Comparison of ENCODE assay signal across 16 cellular contexts in the genomic region with DNA sequence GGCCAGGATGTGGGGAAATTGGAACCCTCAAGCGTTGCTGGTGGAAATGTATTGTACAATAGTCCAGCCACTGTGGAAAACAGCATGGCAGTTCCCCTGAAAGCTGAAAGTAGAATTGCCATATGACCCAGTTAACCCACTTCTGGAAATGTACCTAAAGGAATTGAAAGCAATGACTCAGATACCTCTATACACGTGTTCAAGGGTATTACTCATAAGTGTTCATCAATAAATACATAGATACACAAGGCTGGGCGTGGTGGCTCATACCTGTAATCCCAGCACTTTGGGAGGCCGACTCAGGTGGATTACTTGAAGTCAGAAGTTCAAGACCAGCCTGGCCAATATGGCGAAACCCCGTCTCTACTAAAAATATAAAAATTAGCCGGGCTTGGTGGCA.
"Had no signal": no experiment of that assay in that cellular context is flagged by ENCODE, and none has a peak within 500 bp of the region (broad histone marks: within the 10 kb centered on the region; RNA-seq: fewer than 3 reads in every experiment).

No MANE protein-coding gene starts in this region.

- H3K36me3 Mint-ChIP-seq: activated naive CD4-positive, alpha-beta T cell treated with anti-CD3 and anti-CD28 coated beads, Interleukin-2, amount 50 U/mL, for 24 hours; immature natural killer cell had no signal

- H3K9me3 ChIP-seq: mucosa of descending colon, right lobe of liver, spleen, upper lobe of right lung had no signal

- H3K27ac ChIP-seq: right lobe of liver, spleen, upper lobe of right lung had no signal

- DNase-seq: activated CD8-positive, alpha-beta memory T cell treated with anti-CD3 and anti-CD28 coated beads for 24 hours; cerebellar nuclear complex; effector memory CD8-positive, alpha-beta T cell; glutamatergic neuron; immature natural killer cell; mucosa of descending colon; naive thymus-derived CD8-positive, alpha-beta T cell; right lobe of liver; spleen; stimulated activated CD4-positive, alpha-beta T cell treated with anti-CD3 and anti-CD28 coated beads, Interleukin-2, amount 100 ng/mL, for 24 hours; stimulated activated naive CD4-positive, alpha-beta T cell; upper lobe of right lung had no signal

- H3K4me1 ChIP-seq: right lobe of liver had no signal

- H3K4me3 Mint-ChIP-seq: activated naive CD4-positive, alpha-beta T cell treated with anti-CD3 and anti-CD28 coated beads, Interleukin-2, amount 50 U/mL, for 24 hours; dendritic cell treated with granulocyte-macrophage colony-stimulating factor and Interleukin-4, amounts not matched to agents 40 ng/mL and 50 ng/mL, for 4 days; effector memory CD8-positive, alpha-beta T cell; immature natural killer cell; naive thymus-derived CD8-positive, alpha-beta T cell; T-helper 2 cell treated with Interferon-gamma antibody and Interleukin-4, amounts not matched to agents 5 μg/mL and 100 μg/mL, for 36 hours had no signal

- H3K4me1 Mint-ChIP-seq: activated naive CD4-positive, alpha-beta T cell treated with anti-CD3 and anti-CD28 coated beads, Interleukin-2, amount 50 U/mL, for 24 hours; immature natural killer cell had no signal

- H3K4me3 ChIP-seq: mucosa of descending colon, right lobe of liver, spleen, upper lobe of right lung had no signal

- H3K27ac Mint-ChIP-seq: activated naive CD4-positive, alpha-beta T cell treated with anti-CD3 and anti-CD28 coated beads, Interleukin-2, amount 50 U/mL, for 24 hours; dendritic cell treated with granulocyte-macrophage colony-stimulating factor and Interleukin-4, amounts not matched to agents 40 ng/mL and 50 ng/mL, for 4 days; effector memory CD8-positive, alpha-beta T cell; immature natural killer cell; naive thymus-derived CD8-positive, alpha-beta T cell; T-helper 2 cell treated with Interferon-gamma antibody and Interleukin-4, amounts not matched to agents 5 μg/mL and 100 μg/mL, for 36 hours had no signal

- H3K27me3 ChIP-seq: right lobe of liver had no signal

- ATAC-seq: activated CD4-positive, CD25-positive, alpha-beta regulatory T cell treated with anti-CD3 and anti-CD28 coated beads, Interleukin-2, amount 50 U/mL, for 24 hours; effector memory CD8-positive, alpha-beta T cell; mucosa of descending colon; naive thymus-derived CD8-positive, alpha-beta T cell; right lobe of liver; upper lobe of right lung had no signal

- H3K9me3 Mint-ChIP-seq: activated naive CD4-positive, alpha-beta T cell treated with anti-CD3 and anti-CD28 coated beads, Interleukin-2, amount 50 U/mL, for 24 hours; dendritic cell treated with granulocyte-macrophage colony-stimulating factor and Interleukin-4, amounts not matched to agents 40 ng/mL and 50 ng/mL, for 4 days; naive thymus-derived CD8-positive, alpha-beta T cell; T-helper 2 cell treated with Interferon-gamma antibody and Interleukin-4, amounts not matched to agents 5 μg/mL and 100 μg/mL, for 36 hours had no signal

- H3K36me3 ChIP-seq: right lobe of liver, spleen, upper lobe of right lung had no signal
